Comparison of ENCODE assay signal across 9 cellular contexts in the genomic region with DNA sequence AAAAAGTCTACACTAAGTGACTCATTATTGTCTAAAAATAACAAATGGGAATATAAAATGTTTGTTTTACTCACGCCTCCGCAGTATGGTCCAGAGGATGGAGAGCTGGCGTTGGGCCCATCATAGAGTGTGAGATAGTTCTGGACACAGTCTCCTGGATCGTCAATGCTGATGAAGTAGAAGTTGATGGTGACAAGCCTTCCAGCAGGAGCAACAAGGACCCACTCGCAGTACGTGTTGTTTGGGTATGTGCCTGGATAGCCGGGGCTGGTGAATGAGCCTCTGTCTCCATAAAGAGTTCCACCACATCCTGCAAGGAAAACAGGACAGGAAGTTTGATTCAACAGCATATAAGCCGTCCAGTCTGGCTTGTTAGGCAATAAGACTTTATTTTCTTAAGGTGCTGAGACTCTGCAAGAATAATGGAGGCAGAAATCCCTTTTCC. TPM values are rescaled to one million over a fixed set of nuclear protein-coding genes. Genes with fewer than 3 reads are reported as not detected.
DNase-seq lines count a peak whose midpoint lies in the region; ATAC-seq and TF ChIP-seq lines count a peak whose summit lies in the region.
"Had no signal": no experiment of that assay in that cellular context is flagged by ENCODE, and none has a peak within 500 bp of the region (broad histone marks: within the 10 kb centered on the region; RNA-seq: fewer than 3 reads in every experiment).

No MANE protein-coding gene starts in this region.

- intact Hi-C loops in sciatic nerve (cut with DNase I), result no loop called here

- POLR2A ChIA-PET in activated CD8-positive, alpha-beta T cell treated with anti-CD3 and anti-CD28 coated beads, Interleukin-2, amount 10 ng/mL, durations not matched to agents 7 days and 5 days (lab: Charles Lee), result no interaction called here

- DNase-seq in GM03348 (ENCODE audit: low spot score) (peak; percentile 48), fibroblast of the aortic adventitia (ENCODE audit: low read depth) (peak; percentile 74), sciatic nerve (ENCODE audit: low spot score) (no peak), UCSD-AML1 (lab: John Stamatoyannopoulos, UW; ENCODE audit: unreplicated experiment) (no peak), medulla oblongata (ENCODE audit: extremely low spot score) (no peak), immature natural killer cell (no peak)
- no peak for DNase-seq in activated CD8-positive, alpha-beta T cell treated with anti-CD3 and anti-CD28 coated beads, Interleukin-2, amount 10 ng/mL, durations not matched to agents 7 days and 5 days

- H3K4me1 Mint-ChIP-seq in activated CD8-positive, alpha-beta T cell treated with anti-CD3 and anti-CD28 coated beads, Interleukin-2, amount 10 ng/mL, durations not matched to agents 7 days and 5 days (ENCODE audit: low read depth), result peaks cover 9% of the 10 kb centered on the region
- H3K4me1 Mint-ChIP-seq in immature natural killer cell, result peaks cover 7 to 11% of the 10 kb centered on the region in 2 donors

- TF ChIP-seq CTCF in WI38 (IDR thresholded peaks at IDR 0.05; ENCODE audit: low read depth, low read length), result no peak
- no peak for TF ChIP-seq CTCF in fibroblast of the aortic adventitia (IDR thresholded peaks at IDR 0.05; ENCODE audit: insufficient read depth, low read length)

- H3K9me3 Mint-ChIP-seq in activated CD8-positive, alpha-beta T cell treated with anti-CD3 and anti-CD28 coated beads, Interleukin-2, amount 10 ng/mL, durations not matched to agents 7 days and 5 days (ENCODE audit: insufficient read depth), result no peaks in the 10 kb centered on the region
- no peaks in the 10 kb centered on the region for H3K9me3 Mint-ChIP-seq in immature natural killer cell
- H3K9me3 Mint-ChIP-seq: activated naive CD8-positive, alpha-beta T cell treated with anti-CD3 and anti-CD28 coated beads, Interleukin-2, amount 10 ng/mL, durations not matched to agents 7 days and 5 days had no signal

- CTCF ChIA-PET in activated CD8-positive, alpha-beta T cell treated with anti-CD3 and anti-CD28 coated beads, Interleukin-2, amount 10 ng/mL, durations not matched to agents 7 days and 5 days (lab: Charles Lee), result interaction anchor here (0.6 to 3.1 kb wide), 7 partner anchors 9 to 600 kb away, joined by 3 to 19 read pairs (median 11); partner anchors contain the start of gene RSU1

- no peak overlapping the region for H3K27ac Mint-ChIP-seq in activated CD8-positive, alpha-beta T cell treated with anti-CD3 and anti-CD28 coated beads, Interleukin-2, amount 10 ng/mL, durations not matched to agents 7 days and 5 days
- no peak overlapping the region for H3K27ac Mint-ChIP-seq in immature natural killer cell

- H3K4me3 ChIP-seq in WI38 (ENCODE audit: low read depth, low read length) (0 out of 2 replicates have a peak overlapping the region, but pooled peaks have one; percentile 3), fibroblast of the aortic adventitia (ENCODE audit: low read depth, low read length) (no peak overlapping the region)

- no peaks in the 10 kb centered on the region for H3K27me3 Mint-ChIP-seq in activated CD8-positive, alpha-beta T cell treated with anti-CD3 and anti-CD28 coated beads, Interleukin-2, amount 10 ng/mL, durations not matched to agents 7 days and 5 days (ENCODE audit: low read depth)
- peaks cover 0 to 5% (median 2%) of the 10 kb centered on the region in 3 donors for H3K27me3 Mint-ChIP-seq in immature natural killer cell (ENCODE audit: low read depth in 3 of 3)
- H3K27me3 Mint-ChIP-seq: activated naive CD8-positive, alpha-beta T cell treated with anti-CD3 and anti-CD28 coated beads, Interleukin-2, amount 10 ng/mL, durations not matched to agents 7 days and 5 days had no signal

- H3K4me3 Mint-ChIP-seq in activated CD8-positive, alpha-beta T cell treated with anti-CD3 and anti-CD28 coated beads, Interleukin-2, amount 10 ng/mL, durations not matched to agents 7 days and 5 days, result no peak overlapping the region
- H3K4me3 Mint-ChIP-seq in immature natural killer cell, result no peak overlapping the region
- H3K4me3 Mint-ChIP-seq: activated naive CD8-positive, alpha-beta T cell treated with anti-CD3 and anti-CD28 coated beads, Interleukin-2, amount 10 ng/mL, durations not matched to agents 7 days and 5 days had no signal

- peak; percentile 55 for ATAC-seq in sciatic nerve
- no peak for ATAC-seq in activated CD8-positive, alpha-beta T cell treated with anti-CD3 and anti-CD28 coated beads, Interleukin-2, amount 10 ng/mL, durations not matched to agents 7 days and 5 days

- H3K36me3 Mint-ChIP-seq in activated CD8-positive, alpha-beta T cell treated with anti-CD3 and anti-CD28 coated beads, Interleukin-2, amount 10 ng/mL, durations not matched to agents 7 days and 5 days (ENCODE audit: low read depth), result no peaks in the 10 kb centered on the region
- H3K36me3 Mint-ChIP-seq in immature natural killer cell, result no peaks in the 10 kb centered on the region
- H3K36me3 Mint-ChIP-seq: activated naive CD8-positive, alpha-beta T cell treated with anti-CD3 and anti-CD28 coated beads, Interleukin-2, amount 10 ng/mL, durations not matched to agents 7 days and 5 days had no signal

RNA-seq across cellular contexts. Expression of gene RSU1, which starts 11.5 kb away (rescaled TPM):
- total RNA-seq in fibroblast of the aortic adventitia (ENCODE audit: low replicate concordance) (32.5 and 155 TPM in 2 replicates), sciatic nerve (83.6 TPM)
- 10 to 100 TPM; 71.9 to 74.1 TPM for total RNA-seq in activated CD8-positive, alpha-beta T cell treated with anti-CD3 and anti-CD28 coated beads, Interleukin-2, amount 10 ng/mL, durations not matched to agents 7 days and 5 days
- 100 to 1,000 TPM; 150 to 248 (median 181) TPM for polyA plus RNA-seq in immature natural killer cell

Comparison
In these comparisons a context has a peak if more than half of its experiments do, and no peak if none do; other contexts are left out.
1. DNase-seq: peak in GM03348 (single experiment) and fibroblast of the aortic adventitia (single experiment); none in sciatic nerve (single experiment), activated CD8-positive, alpha-beta T cell treated with anti-CD3 and anti-CD28 coated beads, Interleukin-2, amount 10 ng/mL, durations not matched to agents 7 days and 5 days (single experiment), UCSD-AML1 (single experiment), medulla oblongata (single experiment) and immature natural killer cell (0 of 3).